In the genomic region with DNA sequence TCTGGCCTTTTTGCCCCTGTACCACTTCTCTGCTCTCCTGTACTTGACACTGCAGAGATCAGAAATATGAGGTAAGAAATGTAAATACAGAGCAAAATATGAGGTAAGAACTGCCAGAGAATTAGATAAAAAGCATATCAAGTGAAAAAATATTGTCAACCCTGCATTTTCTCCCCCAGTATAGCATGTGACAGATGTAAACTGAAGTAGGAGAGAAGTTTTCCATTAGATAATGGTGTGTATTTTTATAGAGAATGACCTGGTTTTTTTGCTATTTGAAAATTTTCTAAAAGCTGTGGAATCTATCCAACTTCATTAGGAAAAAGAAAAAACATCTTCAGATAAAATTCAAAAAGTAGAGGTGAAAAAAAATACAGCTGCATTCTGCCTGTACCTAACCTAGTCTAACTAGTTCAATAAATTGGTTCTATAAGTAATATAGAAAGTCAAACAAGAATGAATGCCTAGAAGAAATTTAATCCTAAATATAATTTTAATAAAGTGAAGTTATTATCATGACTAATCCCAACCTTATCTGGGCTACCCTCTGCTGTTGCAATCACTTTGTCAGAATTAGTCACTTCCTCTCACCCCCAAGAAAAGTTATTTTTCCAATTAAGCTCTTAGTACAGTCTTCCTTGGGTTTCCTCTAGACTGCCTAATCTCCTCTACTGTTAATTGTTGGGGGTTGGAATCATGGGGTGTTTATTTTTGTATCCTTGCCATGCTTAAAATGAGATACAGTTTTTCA, we compare ENCODE assay signal across 10 cellular contexts.
DNase-seq lines count a peak whose midpoint lies in the region; ATAC-seq and TF ChIP-seq lines count a peak whose summit lies in the region.
"Had no signal": no experiment of that assay in that cellular context is flagged by ENCODE, and none has a peak within 500 bp of the region (broad histone marks: within the 10 kb centered on the region; RNA-seq: fewer than 3 reads in every experiment).

No MANE protein-coding gene starts in this region.

- H3K4me3 ChIP-seq in right lobe of liver = no peak overlapping the region
- H3K4me3 ChIP-seq in naive thymus-derived CD4-positive, alpha-beta T cell (ENCODE audit: low read length) = no peak overlapping the region

- CTCF ChIA-PET in Calu3 (lab: Charles Lee) = interaction anchor here (1.0 kb wide), 2 partner anchors 12 to 58 kb away, joined by 3 read pairs; no protein-coding TSS in a partner anchor
- CTCF ChIA-PET in naive thymus-derived CD4-positive, alpha-beta T cell (lab: Charles Lee) = no interaction called here

- peaks cover 5% of the 10 kb centered on the region for H3K36me3 Mint-ChIP-seq in Calu3 (ENCODE audit: insufficient read depth, unreplicated experiment)
- H3K36me3 Mint-ChIP-seq in naive thymus-derived CD4-positive, alpha-beta T cell = no peaks in the 10 kb centered on the region

- H3K36me3 ChIP-seq in right lobe of liver = no peaks in the 10 kb centered on the region
- H3K36me3 ChIP-seq in naive thymus-derived CD4-positive, alpha-beta T cell (ENCODE audit: control insufficient read depth in 2 of 3, insufficient read depth in 3 of 3, low read length in 3 of 3) = no peaks in the 10 kb centered on the region

- H3K27ac ChIP-seq in right lobe of liver = no peak overlapping the region
- no peak overlapping the region for H3K27ac ChIP-seq in naive thymus-derived CD4-positive, alpha-beta T cell (ENCODE audit: low read depth, low read length)

- intact Hi-C loops in Calu3 (cut with micrococcal nuclease; ENCODE audit: unreplicated experiment) = loop anchor here (5.0 kb wide), 1 partner anchor 51 kb away; no protein-coding TSS in a partner anchor
- intact Hi-C loops in right lobe of liver (cut with DNase I) = no loop called here
- intact Hi-C loops in naive thymus-derived CD4-positive, alpha-beta T cell (cut with micrococcal nuclease) = no loop called here

- H3K4me1 Mint-ChIP-seq in Calu3 (ENCODE audit: low read depth, unreplicated experiment) = peaks cover 31% of the 10 kb centered on the region
- no peaks in the 10 kb centered on the region for H3K4me1 Mint-ChIP-seq in naive thymus-derived CD4-positive, alpha-beta T cell

- TF ChIP-seq POLR2A in right lobe of liver (IDR thresholded peaks at IDR 0.05) = no peak

- peaks cover 3% of the 10 kb centered on the region for H3K9me3 Mint-ChIP-seq in Calu3 (ENCODE audit: low read depth, unreplicated experiment)
- peaks cover 0 to 5% (median 0%) of the 10 kb centered on the region in 11 donors for H3K9me3 Mint-ChIP-seq in naive thymus-derived CD4-positive, alpha-beta T cell

- no peaks in the 10 kb centered on the region for H3K27me3 ChIP-seq in right lobe of liver
- H3K27me3 ChIP-seq in naive thymus-derived CD4-positive, alpha-beta T cell (ENCODE audit: control insufficient read depth in 2 of 2, insufficient read depth in 2 of 2, low read length in 2 of 2) = no peaks in the 10 kb centered on the region

- TF ChIP-seq CTCF in Calu3 (IDR thresholded peaks at IDR 0.05; ENCODE audit: unreplicated experiment) = no peak
- TF ChIP-seq CTCF in right lobe of liver (IDR thresholded peaks at IDR 0.05) = no peak

- H3K9me3 ChIP-seq in right lobe of liver = no peaks in the 10 kb centered on the region
- no peaks in the 10 kb centered on the region for H3K9me3 ChIP-seq in naive thymus-derived CD4-positive, alpha-beta T cell (ENCODE audit: control insufficient read depth in 2 of 3, low read length in 3 of 3)

- H3K4me1 ChIP-seq in right lobe of liver = no peaks in the 10 kb centered on the region
- no peaks in the 10 kb centered on the region for H3K4me1 ChIP-seq in naive thymus-derived CD4-positive, alpha-beta T cell (ENCODE audit: control insufficient read depth in 2 of 2, insufficient read depth in 2 of 2, low read length in 2 of 2)

- H3K27ac Mint-ChIP-seq in Calu3 (ENCODE audit: unreplicated experiment) = peak overlapping the region; percentile 97
- H3K27ac Mint-ChIP-seq in naive thymus-derived CD4-positive, alpha-beta T cell = no peak overlapping the region

- POLR2A ChIA-PET in naive thymus-derived CD4-positive, alpha-beta T cell (lab: Charles Lee) = no interaction called here

- no peaks in the 10 kb centered on the region for H3K27me3 Mint-ChIP-seq in Calu3 (ENCODE audit: unreplicated experiment)
- H3K27me3 Mint-ChIP-seq in naive thymus-derived CD4-positive, alpha-beta T cell = no peaks in the 10 kb centered on the region

- peak; percentile 15 to 84 (median 50) for ATAC-seq in right lobe of liver
- ATAC-seq in naive thymus-derived CD4-positive, alpha-beta T cell = no peak
- no peak for ATAC-seq in HG03095 (IDR thresholded peaks at IDR 0.05; ENCODE audit: unreplicated experiment)

- H3K4me3 Mint-ChIP-seq in Calu3 (ENCODE audit: low read depth, unreplicated experiment) = peak overlapping the region; percentile 24
- no peak overlapping the region for H3K4me3 Mint-ChIP-seq in naive thymus-derived CD4-positive, alpha-beta T cell

- no TSS peak for BruUV-seq in Calu3 (replicated peaks; lab: Mats Ljungman, UMichigan)

- DNase-seq in Calu3 (peak; percentile 28), NOMO-1 treated with DMSO at 0.1 percent for 48 hours (lab: John Stamatoyannopoulos, UW; ENCODE audit: unreplicated experiment) (peak; percentile 32), dedifferentiated amniotic fluid mesenchymal stem cell (ENCODE audit: extremely low spot score) (peak; percentile 36), right lobe of liver (no peak), NCI-H510A (lab: John Stamatoyannopoulos, UW) (no peak), islet precursor cell (no peak)
- DNase-seq in naive thymus-derived CD4-positive, alpha-beta T cell = no peak
- DNase-seq: NCI-H1417, trophoblast cell had no signal

Comparison
In these comparisons a context has a peak if more than half of its experiments do, and no peak if none do; other contexts are left out.
1. DNase-seq: peak in Calu3 (single experiment), NOMO-1 treated with DMSO at 0.1 percent for 48 hours (single experiment) and dedifferentiated amniotic fluid mesenchymal stem cell (single experiment); none in right lobe of liver (0 of 3), NCI-H510A (single experiment), naive thymus-derived CD4-positive, alpha-beta T cell (0 of 9) and islet precursor cell (single experiment).
2. ATAC-seq: peak in right lobe of liver (4 of 4); none in naive thymus-derived CD4-positive, alpha-beta T cell (single experiment) and HG03095 (single experiment).